ENCODE assay signal across 16 cellular contexts in genomic region chr15:27608248-27608647, GRCh38.
DNase-seq lines count a peak whose midpoint lies in the region; ATAC-seq and TF ChIP-seq lines count a peak whose summit lies in the region.
"Had no signal": no experiment of that assay in that cellular context is flagged by ENCODE, and none has a peak within 500 bp of the region (broad histone marks: within the 10 kb centered on the region; RNA-seq: fewer than 3 reads in every experiment).

No MANE protein-coding gene starts in this region.

- H3K36me3 Mint-ChIP-seq in H9 (ENCODE audit: insufficient read depth in 1 of 3, low read depth in 3 of 3): peaks cover 5 to 25% (median 8%) of the 10 kb centered on the region in 3 experiments; a peak in 5 of 7 replicates
- H3K36me3 Mint-ChIP-seq in CD8-positive, alpha-beta T cell: no peaks in the 10 kb centered on the region
- H3K36me3 Mint-ChIP-seq: CD4-positive, CD25-positive, alpha-beta regulatory T cell; IgD-negative memory B cell had no signal

- H2BK15ac ChIP-seq in H9 (ENCODE audit: low read depth, low read length): no peak overlapping the region

- H3K4me3 ChIP-seq in astrocyte of the spinal cord (ENCODE audit: low read depth, low read length) (no peak overlapping the region), epithelial cell of proximal tubule (ENCODE audit: low read depth, low read length) (no peak overlapping the region)
- H3K4me3 ChIP-seq in CD8-positive, alpha-beta T cell (ENCODE audit: low read depth, low read length): no peak overlapping the region
- H3K4me3 ChIP-seq: GM23248 had no signal

- H4K8ac ChIP-seq in H9 (replicated peaks; ENCODE audit: insufficient read length, low read depth, low read length): no peak overlapping the region

- no peak overlapping the region for H4K5ac ChIP-seq in H9 (ENCODE audit: insufficient read length, low read depth, low read length)

- H3K18ac ChIP-seq in H9 (ENCODE audit: insufficient read length, low read depth, low read length): no peak overlapping the region

- no peak overlapping the region for H3T11ph ChIP-seq in H9 (ENCODE audit: low read length)

- H4K91ac ChIP-seq in H9 (ENCODE audit: insufficient read length, low read depth, low read length): no peak overlapping the region

- H3K4me2 ChIP-seq in H9 (ENCODE audit: insufficient read depth, insufficient read length, low read length): no peak overlapping the region

- in situ Hi-C loops in KBM-7 (cut with MboI; ENCODE audit: low pct_unique_long_range_greater_than_20kb, low sequenced_read_pairs) (no loop called here), astrocyte of the spinal cord (cut with HindIII; ENCODE audit: low sequenced_read_pairs) (no loop called here)

- H3K27me3 ChIP-seq in H9 (ENCODE audit: insufficient read depth, low read length): no peaks in the 10 kb centered on the region
- no peaks in the 10 kb centered on the region for H3K27me3 ChIP-seq in CD8-positive, alpha-beta T cell (ENCODE audit: insufficient read depth, low read length)
- H3K27me3 ChIP-seq: BE2C had no signal

- H2BK120ac ChIP-seq in H9 (ENCODE audit: low read depth, low read length, poor library complexity, severe bottlenecking): no peak overlapping the region

- no peak overlapping the region for H3K4ac ChIP-seq in H9 (ENCODE audit: low read depth, low read length)

- no peaks in the 10 kb centered on the region for H3K23me2 ChIP-seq in H9 (ENCODE audit: insufficient read length, low read depth, low read length, poor library complexity, severe bottlenecking)

- H3K9me3 Mint-ChIP-seq in H9: peaks cover 19 to 22% of the 10 kb centered on the region in 2 experiments
- H3K9me3 Mint-ChIP-seq in CD8-positive, alpha-beta T cell: peaks cover 11% of the 10 kb centered on the region

- no peak for ATAC-seq in GM18511 (IDR thresholded peaks at IDR 0.05; ENCODE audit: unreplicated experiment)
- ATAC-seq in CD8-positive, alpha-beta T cell: no peak
- ATAC-seq: HepG2 had no signal

- no peaks in the 10 kb centered on the region for H3K79me1 ChIP-seq in H9 (ENCODE audit: insufficient read depth, low read depth, low read length, poor library complexity, severe bottlenecking)

- TF ChIP-seq CTCF in H9 (conservative IDR thresholded peaks at IDR 0.05) (peak; percentile 41), astrocyte of the spinal cord (IDR thresholded peaks at IDR 0.05; ENCODE audit: low read depth, low read length) (peak; percentile 7), epithelial cell of proximal tubule (conservative IDR thresholded peaks at IDR 0.05; ENCODE audit: low read depth, low read length) (peak; percentile 66)
- TF ChIP-seq CTCF in CD8-positive, alpha-beta T cell (IDR thresholded peaks at IDR 0.05): no peak

- H3K4me1 ChIP-seq in H9 (ENCODE audit: insufficient read depth, low read length): no peaks in the 10 kb centered on the region
- no peaks in the 10 kb centered on the region for H3K4me1 ChIP-seq in CD8-positive, alpha-beta T cell (ENCODE audit: insufficient read depth, low read length)
- H3K4me1 ChIP-seq: BE2C, Caco-2 had no signal

- intact Hi-C loops in CD8-positive, alpha-beta T cell (cut with DNase I, micrococcal nuclease): no loop called here

- H3K27ac Mint-ChIP-seq in H9: no peak overlapping the region
- H3K27ac Mint-ChIP-seq in CD8-positive, alpha-beta T cell: no peak overlapping the region
- H3K27ac Mint-ChIP-seq: CD4-positive, CD25-positive, alpha-beta regulatory T cell; IgD-negative memory B cell had no signal

- H2AK5ac ChIP-seq in H9 (ENCODE audit: insufficient read length, low read length): no peak overlapping the region

- no peaks in the 10 kb centered on the region for H3K9me3 ChIP-seq in H9 (ENCODE audit: control insufficient read depth, low read depth, low read length)
- H3K9me3 ChIP-seq in CD8-positive, alpha-beta T cell (ENCODE audit: low read length): no peaks in the 10 kb centered on the region
- H3K9me3 ChIP-seq: BE2C, Caco-2 had no signal

- H3K4me1 Mint-ChIP-seq in H9: peaks cover 2 to 3% of the 10 kb centered on the region in 2 experiments; a peak in 1 of 4 replicates
- H3K4me1 Mint-ChIP-seq in CD8-positive, alpha-beta T cell (ENCODE audit: low read depth): no peaks in the 10 kb centered on the region
- H3K4me1 Mint-ChIP-seq: CD4-positive, CD25-positive, alpha-beta regulatory T cell; IgD-negative memory B cell had no signal

- H3K14ac ChIP-seq in H9 (ENCODE audit: insufficient read depth, low read length): no peak overlapping the region

- H3K23ac ChIP-seq in H9 (ENCODE audit: insufficient read length, low read depth, low read length): no peak overlapping the region

- no CpG with 5 or more reads among the region's 3 CpGs for WGBS in H9 (ENCODE audit: extremely low coverage, insufficient read length, low lambda C conversion rate)

- no peaks in the 10 kb centered on the region for H3K27me3 Mint-ChIP-seq in H9 (ENCODE audit: low read depth)
- H3K27me3 Mint-ChIP-seq in CD8-positive, alpha-beta T cell (ENCODE audit: low read depth): no peaks in the 10 kb centered on the region
- H3K27me3 Mint-ChIP-seq: CD4-positive, CD25-positive, alpha-beta regulatory T cell; IgD-negative memory B cell had no signal

- no peak overlapping the region for H3K27ac ChIP-seq in H9 (ENCODE audit: insufficient read length, low read depth, low read length)
- H3K27ac ChIP-seq in CD8-positive, alpha-beta T cell (ENCODE audit: low read depth, low read length): no peak overlapping the region
- H3K27ac ChIP-seq: GM23248 had no signal

- no peaks in the 10 kb centered on the region for H3K36me3 ChIP-seq in CD8-positive, alpha-beta T cell (ENCODE audit: insufficient read depth, low read length)
- H3K36me3 ChIP-seq: BE2C had no signal

- H3K56ac ChIP-seq in H9 (ENCODE audit: insufficient read length, low read depth, low read length): no peak overlapping the region

- POLR2A ChIA-PET in CD8-positive, alpha-beta T cell (lab: Charles Lee): no interaction called here

- no peaks in the 10 kb centered on the region for H3K79me2 ChIP-seq in H9 (ENCODE audit: insufficient read depth, low read length)

- CTCF ChIA-PET in CD8-positive, alpha-beta T cell (lab: Charles Lee): no interaction called here

- no peak overlapping the region for H2BK12ac ChIP-seq in H9 (ENCODE audit: insufficient read length, low read depth, low read length)

- no peak overlapping the region for H3K9ac ChIP-seq in H9 (ENCODE audit: extremely low read depth, insufficient read length, low read length)
- H3K9ac ChIP-seq: GM23248 had no signal

- H3K4me3 Mint-ChIP-seq in H9: no peak overlapping the region
- H3K4me3 Mint-ChIP-seq in CD8-positive, alpha-beta T cell: no peak overlapping the region
- H3K4me3 Mint-ChIP-seq: CD4-positive, CD25-positive, alpha-beta regulatory T cell; IgD-negative memory B cell had no signal

- no peak overlapping the region for H2BK20ac ChIP-seq in H9 (ENCODE audit: low read depth, low read length, poor library complexity, severe bottlenecking)

- no peak overlapping the region for H2AFZ ChIP-seq in H9 (ENCODE audit: low read length)
- H2AFZ ChIP-seq: GM23248 had no signal

- H2BK5ac ChIP-seq in H9 (ENCODE audit: insufficient read length, low read length): no peak overlapping the region

- DNase-seq in H9 (no peak), KBM-7 (peak; percentile 8), astrocyte of the spinal cord (ENCODE audit: low read depth, low spot score) (no peak), epithelial cell of proximal tubule (ENCODE audit: low read depth) (no peak), NOMO-1 treated with DMSO at 0.1 percent for 48 hours (lab: John Stamatoyannopoulos, UW; ENCODE audit: unreplicated experiment) (no peak)
- no peak for DNase-seq in CD8-positive, alpha-beta T cell
- DNase-seq: ACHN; BE2C; C1 segment of cervical spinal cord; Caco-2; CD4-positive, CD25-positive, alpha-beta regulatory T cell; GM23248; H7 had no signal

- H4K20me1 ChIP-seq in H9 (ENCODE audit: control insufficient read depth, insufficient read depth, insufficient read length): no peaks in the 10 kb centered on the region
